16 cellular contexts compared by ENCODE assay signal in genomic region chr1:207649865-207650580, GRCh38. TPM values are rescaled to one million over a fixed set of nuclear protein-coding genes. Genes with fewer than 3 reads are reported as not detected.
"Had no signal": no experiment of that assay in that cellular context is flagged by ENCODE, and none has a peak within 500 bp of the region (broad histone marks: within the 10 kb centered on the region; RNA-seq: fewer than 3 reads in every experiment).

No MANE protein-coding gene starts in this region.

- ATAC-seq: mucosa of descending colon; naive thymus-derived CD4-positive, alpha-beta T cell; pancreas; sciatic nerve had no signal

- H3K27ac Mint-ChIP-seq: activated CD4-positive, alpha-beta memory T cell treated with anti-CD3 and anti-CD28 coated beads, Interleukin-2, amount 10 ng/mL, durations not matched to agents 7 days and 5 days; activated T-cell treated with anti-CD3 and anti-CD28 coated beads, Interleukin-2, amount 50 U/mL, for 24 hours; naive thymus-derived CD4-positive, alpha-beta T cell had no signal

- H3K4me3 ChIP-seq: left ventricle myocardium inferior, mucosa of descending colon, pancreas had no signal

- H3K36me3 Mint-ChIP-seq: naive thymus-derived CD4-positive, alpha-beta T cell had no signal

- DNase-seq: activated CD4-positive, alpha-beta memory T cell treated with anti-CD3 and anti-CD28 coated beads, Interleukin-2, amount 10 ng/mL, durations not matched to agents 7 days and 5 days; activated CD4-positive, alpha-beta T cell treated with anti-CD3 and anti-CD28 coated beads for 4 hours; activated effector memory CD4-positive, alpha-beta T cell treated with Interleukin-2 at 50 U/mL for 16 hours; activated naive CD4-positive, alpha-beta T cell treated with anti-CD3 and anti-CD28 coated beads, Interleukin-2, amount 50 U/mL, for 16 hours; activated T-cell treated with anti-CD3 and anti-CD28 coated beads, Interleukin-2, amount 50 U/mL, for 24 hours; dermis blood vessel endothelial cell; left ventricle myocardium inferior; mucosa of descending colon; naive thymus-derived CD4-positive, alpha-beta T cell; pancreas; T1000 had no signal

- H3K36me3 ChIP-seq: left ventricle myocardium inferior, pancreas had no signal

- H3K27me3 ChIP-seq: pancreas had no signal

- H3K27ac ChIP-seq: left ventricle myocardium inferior, pancreas had no signal

- H3K4me3 Mint-ChIP-seq: activated CD4-positive, alpha-beta memory T cell treated with anti-CD3 and anti-CD28 coated beads, Interleukin-2, amount 10 ng/mL, durations not matched to agents 7 days and 5 days; activated T-cell treated with anti-CD3 and anti-CD28 coated beads, Interleukin-2, amount 50 U/mL, for 24 hours; endodermal cell; naive thymus-derived CD4-positive, alpha-beta T cell had no signal

- H3K9me3 Mint-ChIP-seq: activated CD4-positive, alpha-beta memory T cell treated with anti-CD3 and anti-CD28 coated beads, Interleukin-2, amount 10 ng/mL, durations not matched to agents 7 days and 5 days; activated T-cell treated with anti-CD3 and anti-CD28 coated beads, Interleukin-2, amount 50 U/mL, for 24 hours; endodermal cell; naive thymus-derived CD4-positive, alpha-beta T cell had no signal

RNA-seq across cellular contexts. Expression of gene CR1L, which starts 5.1 kb away (rescaled TPM):
- polyA plus RNA-seq: adipose tissue; esophagus; keratinocyte; naive thymus-derived CD4-positive, alpha-beta T cell; pancreas had no signal
